1 cellular context compared by ENCODE assay signal in the genomic region with DNA sequence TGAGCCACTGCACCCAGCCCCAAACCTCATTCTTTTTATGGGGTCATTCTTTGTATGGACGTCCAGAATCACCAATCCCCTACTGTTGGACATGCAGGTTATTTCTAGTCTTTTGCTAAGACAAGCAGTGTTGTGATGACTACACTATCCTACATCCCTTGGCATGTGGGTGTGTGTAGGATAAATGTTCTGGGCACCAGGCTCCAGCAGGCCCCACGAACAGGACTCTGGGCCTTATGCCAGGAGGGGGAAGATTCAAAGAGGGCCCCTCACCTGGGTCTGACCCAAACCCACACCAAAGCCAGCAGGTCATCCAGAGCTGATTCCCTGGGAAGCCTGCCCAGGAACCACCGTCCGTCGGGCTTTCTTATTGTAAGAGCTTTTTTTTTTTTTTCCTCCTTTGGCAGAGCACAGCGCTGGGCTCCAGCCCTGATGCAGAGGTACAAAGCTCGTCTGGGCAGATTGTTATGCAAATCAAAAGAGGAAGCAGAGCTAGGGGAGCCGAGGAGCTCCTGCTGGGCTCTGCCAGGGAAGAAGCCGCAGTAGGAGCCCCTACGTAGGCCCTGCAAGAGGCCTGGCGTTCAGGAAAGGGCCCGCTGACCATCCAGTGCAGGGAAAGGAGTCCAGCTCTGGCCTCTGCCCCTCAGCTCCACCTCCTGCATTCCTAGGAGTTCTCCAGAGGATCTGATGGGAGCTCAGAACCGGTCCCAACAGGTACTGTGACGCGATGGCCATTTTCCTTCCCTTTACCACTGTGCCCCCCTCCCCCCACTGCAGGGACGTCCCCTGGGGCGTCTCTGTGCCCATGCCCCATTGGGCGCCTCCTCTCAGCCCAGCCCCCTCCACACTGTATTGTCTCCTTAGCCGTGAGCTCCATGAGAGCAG.
TF ChIP-seq lines count a peak whose summit lies in the region.

No MANE protein-coding gene starts in this region.

TF ChIP-seq in SK-N-SH treated with all-trans-retinoic acid at 6 μM for 48 hours, 23 proteins besides CTCF, POLR2A, EP300 and RAD21 (continued from another document):
- TF ChIP-seq, protein P1, sequence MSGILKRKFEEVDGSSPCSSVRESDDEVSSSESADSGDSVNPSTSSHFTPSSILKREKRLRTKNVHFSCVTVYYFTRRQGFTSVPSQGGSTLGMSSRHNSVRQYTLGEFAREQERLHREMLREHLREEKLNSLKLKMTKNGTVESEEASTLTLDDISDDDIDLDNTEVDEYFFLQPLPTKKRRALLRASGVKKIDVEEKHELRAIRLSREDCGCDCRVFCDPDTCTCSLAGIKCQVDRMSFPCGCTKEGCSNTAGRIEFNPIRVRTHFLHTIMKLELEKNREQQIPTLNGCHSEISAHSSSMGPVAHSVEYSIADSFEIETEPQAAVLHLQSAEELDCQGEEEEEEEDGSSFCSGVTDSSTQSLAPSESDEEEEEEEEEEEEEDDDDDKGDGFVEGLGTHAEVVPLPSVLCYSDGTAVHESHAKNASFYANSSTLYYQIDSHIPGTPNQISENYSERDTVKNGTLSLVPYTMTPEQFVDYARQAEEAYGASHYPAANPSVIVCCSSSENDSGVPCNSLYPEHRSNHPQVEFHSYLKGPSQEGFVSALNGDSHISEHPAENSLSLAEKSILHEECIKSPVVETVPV (CRISPR knock-in tag; IDR thresholded peaks at IDR 0.05): no peak
- TF ChIP-seq ISL1 (CRISPR knock-in tag; IDR thresholded peaks at IDR 0.05): no peak
- no peak for TF ChIP-seq ESRRG (CRISPR knock-in tag; IDR thresholded peaks at IDR 0.05)
- no peak for TF ChIP-seq TCF4 (CRISPR knock-in tag; IDR thresholded peaks at IDR 0.05; ENCODE audit: borderline replicate concordance)
- no peak for TF ChIP-seq RARB (CRISPR knock-in tag; IDR thresholded peaks at IDR 0.05)
- TF ChIP-seq ZC3H10 (CRISPR knock-in tag; IDR thresholded peaks at IDR 0.05): no peak
- no peak for TF ChIP-seq CSDC2 (CRISPR knock-in tag; IDR thresholded peaks at IDR 0.05)
- TF ChIP-seq, protein P2, sequence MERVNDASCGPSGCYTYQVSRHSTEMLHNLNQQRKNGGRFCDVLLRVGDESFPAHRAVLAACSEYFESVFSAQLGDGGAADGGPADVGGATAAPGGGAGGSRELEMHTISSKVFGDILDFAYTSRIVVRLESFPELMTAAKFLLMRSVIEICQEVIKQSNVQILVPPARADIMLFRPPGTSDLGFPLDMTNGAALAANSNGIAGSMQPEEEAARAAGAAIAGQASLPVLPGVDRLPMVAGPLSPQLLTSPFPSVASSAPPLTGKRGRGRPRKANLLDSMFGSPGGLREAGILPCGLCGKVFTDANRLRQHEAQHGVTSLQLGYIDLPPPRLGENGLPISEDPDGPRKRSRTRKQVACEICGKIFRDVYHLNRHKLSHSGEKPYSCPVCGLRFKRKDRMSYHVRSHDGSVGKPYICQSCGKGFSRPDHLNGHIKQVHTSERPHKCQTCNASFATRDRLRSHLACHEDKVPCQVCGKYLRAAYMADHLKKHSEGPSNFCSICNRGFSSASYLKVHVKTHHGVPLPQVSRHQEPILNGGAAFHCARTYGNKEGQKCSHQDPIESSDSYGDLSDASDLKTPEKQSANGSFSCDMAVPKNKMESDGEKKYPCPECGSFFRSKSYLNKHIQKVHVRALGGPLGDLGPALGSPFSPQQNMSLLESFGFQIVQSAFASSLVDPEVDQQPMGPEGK (CRISPR knock-in tag; IDR thresholded peaks at IDR 0.05; ENCODE audit: borderline replicate concordance): no peak
- TF ChIP-seq ZNF8 (CRISPR knock-in tag; IDR thresholded peaks at IDR 0.05): no peak
- TF ChIP-seq, protein P3, sequence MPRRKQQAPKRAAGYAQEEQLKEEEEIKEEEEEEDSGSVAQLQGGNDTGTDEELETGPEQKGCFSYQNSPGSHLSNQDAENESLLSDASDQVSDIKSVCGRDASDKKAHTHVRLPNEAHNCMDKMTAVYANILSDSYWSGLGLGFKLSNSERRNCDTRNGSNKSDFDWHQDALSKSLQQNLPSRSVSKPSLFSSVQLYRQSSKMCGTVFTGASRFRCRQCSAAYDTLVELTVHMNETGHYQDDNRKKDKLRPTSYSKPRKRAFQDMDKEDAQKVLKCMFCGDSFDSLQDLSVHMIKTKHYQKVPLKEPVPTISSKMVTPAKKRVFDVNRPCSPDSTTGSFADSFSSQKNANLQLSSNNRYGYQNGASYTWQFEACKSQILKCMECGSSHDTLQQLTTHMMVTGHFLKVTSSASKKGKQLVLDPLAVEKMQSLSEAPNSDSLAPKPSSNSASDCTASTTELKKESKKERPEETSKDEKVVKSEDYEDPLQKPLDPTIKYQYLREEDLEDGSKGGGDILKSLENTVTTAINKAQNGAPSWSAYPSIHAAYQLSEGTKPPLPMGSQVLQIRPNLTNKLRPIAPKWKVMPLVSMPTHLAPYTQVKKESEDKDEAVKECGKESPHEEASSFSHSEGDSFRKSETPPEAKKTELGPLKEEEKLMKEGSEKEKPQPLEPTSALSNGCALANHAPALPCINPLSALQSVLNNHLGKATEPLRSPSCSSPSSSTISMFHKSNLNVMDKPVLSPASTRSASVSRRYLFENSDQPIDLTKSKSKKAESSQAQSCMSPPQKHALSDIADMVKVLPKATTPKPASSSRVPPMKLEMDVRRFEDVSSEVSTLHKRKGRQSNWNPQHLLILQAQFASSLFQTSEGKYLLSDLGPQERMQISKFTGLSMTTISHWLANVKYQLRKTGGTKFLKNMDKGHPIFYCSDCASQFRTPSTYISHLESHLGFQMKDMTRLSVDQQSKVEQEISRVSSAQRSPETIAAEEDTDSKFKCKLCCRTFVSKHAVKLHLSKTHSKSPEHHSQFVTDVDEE (CRISPR knock-in tag; IDR thresholded peaks at IDR 0.05): no peak
- TF ChIP-seq SNAI2 (CRISPR knock-in tag; IDR thresholded peaks at IDR 0.05): no peak
